ENCODE assay signal across 2 cellular contexts in the genomic region with DNA sequence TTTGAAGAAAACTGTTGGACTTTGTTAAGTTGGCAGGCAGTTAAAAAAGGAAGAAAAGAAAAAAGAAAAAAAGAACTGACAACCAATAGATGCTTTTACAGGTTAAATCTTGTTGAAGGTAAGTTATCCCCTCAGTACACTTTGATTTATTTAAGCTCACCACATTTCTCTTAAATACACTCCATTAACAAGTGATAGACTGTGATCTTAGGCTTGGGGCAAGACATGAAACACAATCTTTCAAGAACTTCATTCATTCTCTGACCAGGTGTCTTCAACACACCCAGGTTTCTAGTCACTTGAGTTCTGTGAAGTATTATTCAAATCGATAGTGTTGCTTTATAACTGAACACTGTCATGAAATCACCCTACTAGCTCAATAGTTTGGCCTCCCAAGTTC.
TF ChIP-seq lines count a peak whose summit lies in the region.

No MANE protein-coding gene starts in this region.

TF ChIP-seq in IMR-90, 13 proteins besides CTCF, POLR2A, EP300 and RAD21:
- TF ChIP-seq ELK1 (IDR thresholded peaks at IDR 0.05; ENCODE audit: borderline replicate concordance, low read depth, low read length) (no peak), BHLHE40 (IDR thresholded peaks at IDR 0.05; ENCODE audit: low read depth, low read length) (no peak), RFX5 (IDR thresholded peaks at IDR 0.05; ENCODE audit: low read depth, low read length) (no peak), NFE2L2 (IDR thresholded peaks at IDR 0.05; ENCODE audit: low read depth, low read length) (no peak), CHD1 (IDR thresholded peaks at IDR 0.05; ENCODE audit: low read depth, low read length) (no peak), RCOR1 (IDR thresholded peaks at IDR 0.05; ENCODE audit: insufficient replicate concordance, low read length) (no peak), MAZ (IDR thresholded peaks at IDR 0.05; ENCODE audit: borderline replicate concordance, low read depth, low read length) (no peak), CEBPB (IDR thresholded peaks at IDR 0.05; ENCODE audit: low read depth, low read length) (no peak), MXI1 (IDR thresholded peaks at IDR 0.05; ENCODE audit: borderline replicate concordance, low read depth, low read length) (no peak), SMC3 (IDR thresholded peaks at IDR 0.05; ENCODE audit: low read depth, low read length) (no peak), FOS (IDR thresholded peaks at IDR 0.05; ENCODE audit: low read depth, low read length) (no peak), MAFK (IDR thresholded peaks at IDR 0.05; ENCODE audit: low read depth, low read length) (no peak), USF2 (IDR thresholded peaks at IDR 0.05; ENCODE audit: low read depth, low read length) (no peak)

TF ChIP-seq in endothelial cell of umbilical vein, 7 proteins besides CTCF, POLR2A, EP300 and RAD21:
- TF ChIP-seq POLR2AphosphoS5 (IDR thresholded peaks at IDR 0.05; ENCODE audit: insufficient read depth, low read depth, low read length) = no peak
- TF ChIP-seq, protein P1, sequence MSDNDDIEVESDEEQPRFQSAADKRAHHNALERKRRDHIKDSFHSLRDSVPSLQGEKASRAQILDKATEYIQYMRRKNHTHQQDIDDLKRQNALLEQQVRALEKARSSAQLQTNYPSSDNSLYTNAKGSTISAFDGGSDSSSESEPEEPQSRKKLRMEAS (IDR thresholded peaks at IDR 0.05; ENCODE audit: insufficient read depth, insufficient read length) = no peak
- TF ChIP-seq MYC (IDR thresholded peaks at IDR 0.05; ENCODE audit: low read depth, low read length) = no peak
- no peak for TF ChIP-seq FOS (IDR thresholded peaks at IDR 0.05; ENCODE audit: borderline replicate concordance, insufficient read depth, low read length)
- TF ChIP-seq GATA2 (IDR thresholded peaks at IDR 0.05; ENCODE audit: insufficient read depth, insufficient read length, low read depth, low read length) = no peak
